In genomic region chr10:80699602-80700039, GRCh38 we compare ENCODE assay signal across 8 cellular contexts.
DNase-seq lines count a peak whose midpoint lies in the region; ATAC-seq and TF ChIP-seq lines count a peak whose summit lies in the region.

No MANE protein-coding gene starts in this region.

- no peaks in the 10 kb centered on the region for H3K27me3 ChIP-seq in left lung

- peak; percentile 87 for TF ChIP-seq CTCF in AG09309 (IDR thresholded peaks at IDR 0.05; ENCODE audit: control insufficient read depth, insufficient read depth, low read depth, low read length, missing control alignments)
- TF ChIP-seq CTCF in left lung (IDR thresholded peaks at IDR 0.05), result peak; percentile 73 to 84

- H3K4me1 ChIP-seq in left lung, result no peaks in the 10 kb centered on the region

- no peaks in the 10 kb centered on the region for H3K9me3 ChIP-seq in left lung

- no peak overlapping the region for H3K27ac ChIP-seq in left lung

- H3K36me3 ChIP-seq in left lung, result no peaks in the 10 kb centered on the region

- ATAC-seq in GM18873 (IDR thresholded peaks at IDR 0.05; ENCODE audit: low FRiP score, unreplicated experiment) (peak; percentile 85), HG03097 (IDR thresholded peaks at IDR 0.05; ENCODE audit: low FRiP score, unreplicated experiment) (peak; percentile 81), left lung (peak; percentile 95)

- H3K4me3 ChIP-seq in AG09309 (ENCODE audit: control insufficient read depth, low read depth, low read length) (no peak overlapping the region), left lung (no peak overlapping the region)

- intact Hi-C loops in left lung (cut with DNase I), result no loop called here

- peak; percentile 7 for DNase-seq in AG09309 (ENCODE audit: low read depth)
- peak; percentile 63 for DNase-seq in NCI-H2196 (lab: John Stamatoyannopoulos, UW; ENCODE audit: unreplicated experiment)
- peak; percentile 37 for DNase-seq in activated CD4-positive, alpha-beta T cell treated with anti-CD3 and anti-CD28 coated beads for 1 hour
- peak; percentile 44 for DNase-seq in cerebellum (ENCODE audit: low spot score)
- peak; percentile 78 to 96 for DNase-seq in left lung
- DNase-seq in stimulated activated CD4-positive, alpha-beta T cell treated with anti-CD3 and anti-CD28 coated beads, TNF-alpha, amount 100 ng/mL, for 1 hour (ENCODE audit: low read depth in 3 of 3, low spot score in 1 of 3), result peak; percentile 1 to 61 (median 33)

Comparison
In these comparisons a context has a peak if more than half of its experiments do, and no peak if none do; other contexts are left out.
1. DNase-seq: peak in every context shown above with its lines; median percentile 87 in left lung; 63 in NCI-H2196; 44 in cerebellum; 37 in activated CD4-positive, alpha-beta T cell treated with anti-CD3 and anti-CD28 coated beads for 1 hour; 33 in stimulated activated CD4-positive, alpha-beta T cell treated with anti-CD3 and anti-CD28 coated beads, TNF-alpha, amount 100 ng/mL, for 1 hour; 7 in AG09309.